Comparison of ENCODE assay signal across 10 cellular contexts in genomic region chr9:123360161-123361085, GRCh38. TPM values are rescaled to one million over a fixed set of nuclear protein-coding genes. Genes with fewer than 3 reads are reported as not detected.
DNase-seq lines count a peak whose midpoint lies in the region; ATAC-seq and TF ChIP-seq lines count a peak whose summit lies in the region.
"Had no signal": no experiment of that assay in that cellular context is flagged by ENCODE, and none has a peak within 500 bp of the region (broad histone marks: within the 10 kb centered on the region; RNA-seq: fewer than 3 reads in every experiment).

No MANE protein-coding gene starts in this region.

- DNase-seq in DMS53 treated with DMSO at 0.1 percent for 48 hours (lab: John Stamatoyannopoulos, UW; ENCODE audit: unreplicated experiment) (peak; percentile 40), HuH-7.5 (ENCODE audit: low spot score) (peak; percentile 99), lung (ENCODE audit: low spot score) (peak; percentile 44), SKM-1 (lab: John Stamatoyannopoulos, UW; ENCODE audit: unreplicated experiment) (no peak)
- DNase-seq in activated CD8-positive, alpha-beta T cell treated with anti-CD3 and anti-CD28 coated beads, Interleukin-2, amount 10 ng/mL, durations not matched to agents 7 days and 5 days: peak; percentile 57

- peaks cover 18% of the 10 kb centered on the region for H3K4me1 Mint-ChIP-seq in activated CD8-positive, alpha-beta T cell treated with anti-CD3 and anti-CD28 coated beads, Interleukin-2, amount 10 ng/mL, durations not matched to agents 7 days and 5 days (ENCODE audit: low read depth)

- WGBS in lung, 2 donors: 35 to 36% methylated on average over 22 of the region's 22 CpGs

- no peaks in the 10 kb centered on the region for H3K36me3 ChIP-seq in lung (ENCODE audit: control insufficient read depth in 2 of 2, insufficient read depth in 2 of 2, low read length in 2 of 2)

- H3K4me3 ChIP-seq in lung: no peak overlapping the region

- CTCF ChIA-PET in activated CD8-positive, alpha-beta T cell treated with anti-CD3 and anti-CD28 coated beads, Interleukin-2, amount 10 ng/mL, durations not matched to agents 7 days and 5 days (lab: Charles Lee): interaction anchor here (1.0 to 1.5 kb wide), 2 partner anchors 10 to 38 kb away, joined by 3 to 7 read pairs; no protein-coding TSS in a partner anchor

- ATAC-seq in activated CD8-positive, alpha-beta T cell treated with anti-CD3 and anti-CD28 coated beads, Interleukin-2, amount 10 ng/mL, durations not matched to agents 7 days and 5 days: peak; percentile 59
- ATAC-seq in lung (ENCODE audit: insufficient read depth, low FRiP score): peak; percentile 5
- ATAC-seq in HG03460 (IDR thresholded peaks at IDR 0.05; ENCODE audit: unreplicated experiment): no peak
- no peak for ATAC-seq in GM19463 (IDR thresholded peaks at IDR 0.05; ENCODE audit: unreplicated experiment)
- ATAC-seq in HG03571 (IDR thresholded peaks at IDR 0.05; ENCODE audit: unreplicated experiment): no peak

- H3K27ac Mint-ChIP-seq in activated CD8-positive, alpha-beta T cell treated with anti-CD3 and anti-CD28 coated beads, Interleukin-2, amount 10 ng/mL, durations not matched to agents 7 days and 5 days: no peak overlapping the region
- H3K27ac Mint-ChIP-seq: activated naive CD8-positive, alpha-beta T cell had no signal

- H3K9me3 Mint-ChIP-seq in activated CD8-positive, alpha-beta T cell treated with anti-CD3 and anti-CD28 coated beads, Interleukin-2, amount 10 ng/mL, durations not matched to agents 7 days and 5 days (ENCODE audit: insufficient read depth): no peaks in the 10 kb centered on the region

- POLR2A ChIA-PET in activated CD8-positive, alpha-beta T cell treated with anti-CD3 and anti-CD28 coated beads, Interleukin-2, amount 10 ng/mL, durations not matched to agents 7 days and 5 days (lab: Charles Lee): no interaction called here

- no peaks in the 10 kb centered on the region for H3K9me3 ChIP-seq in lung (ENCODE audit: control insufficient read depth in 2 of 2, insufficient read depth in 1 of 2, low read length in 1 of 2)

- no peak overlapping the region for H3K27ac ChIP-seq in lung (ENCODE audit: low read depth in 1 of 2, low read length in 1 of 2)
- H3K27ac ChIP-seq: parathyroid adenoma had no signal

- H3K27me3 Mint-ChIP-seq in activated CD8-positive, alpha-beta T cell treated with anti-CD3 and anti-CD28 coated beads, Interleukin-2, amount 10 ng/mL, durations not matched to agents 7 days and 5 days (ENCODE audit: low read depth): peaks cover 2% of the 10 kb centered on the region

- H3K4me3 Mint-ChIP-seq in activated CD8-positive, alpha-beta T cell treated with anti-CD3 and anti-CD28 coated beads, Interleukin-2, amount 10 ng/mL, durations not matched to agents 7 days and 5 days: no peak overlapping the region
- H3K4me3 Mint-ChIP-seq: activated naive CD8-positive, alpha-beta T cell had no signal

- no peaks in the 10 kb centered on the region for H3K36me3 Mint-ChIP-seq in activated CD8-positive, alpha-beta T cell treated with anti-CD3 and anti-CD28 coated beads, Interleukin-2, amount 10 ng/mL, durations not matched to agents 7 days and 5 days (ENCODE audit: low read depth)
- H3K36me3 Mint-ChIP-seq: activated naive CD8-positive, alpha-beta T cell had no signal

- H3K27me3 ChIP-seq in lung (ENCODE audit: control insufficient read depth, insufficient read depth): no peaks in the 10 kb centered on the region

- peaks cover 0 to 5% of the 10 kb centered on the region in 2 donors for H3K4me1 ChIP-seq in lung (ENCODE audit: control insufficient read depth in 2 of 2, insufficient read depth in 2 of 2, low read length in 2 of 2)
- H3K4me1 ChIP-seq: parathyroid adenoma had no signal

- no peak for TF ChIP-seq CTCF in lung (IDR thresholded peaks at IDR 0.05; ENCODE audit: control extremely low read depth, extremely low read depth)

RNA-seq across cellular contexts. Expression of gene CRB2, which starts 4.4 kb away (rescaled TPM):
- not detected for total RNA-seq in activated CD8-positive, alpha-beta T cell treated with anti-CD3 and anti-CD28 coated beads, Interleukin-2, amount 10 ng/mL, durations not matched to agents 7 days and 5 days
- under 1 TPM; 0.25 to 0.34 TPM for total RNA-seq in lung
- polyA plus RNA-seq in lung: under 1 TPM; 0.01 to 0.18 TPM

Comparison
In these comparisons a context has a peak if more than half of its experiments do, and no peak if none do; other contexts are left out.
1. ATAC-seq: peak in activated CD8-positive, alpha-beta T cell treated with anti-CD3 and anti-CD28 coated beads, Interleukin-2, amount 10 ng/mL, durations not matched to agents 7 days and 5 days (single experiment) and lung (single experiment); none in HG03460 (single experiment), GM19463 (single experiment) and HG03571 (single experiment).